ENCODE assay signal across 1 cellular context in the genomic region with DNA sequence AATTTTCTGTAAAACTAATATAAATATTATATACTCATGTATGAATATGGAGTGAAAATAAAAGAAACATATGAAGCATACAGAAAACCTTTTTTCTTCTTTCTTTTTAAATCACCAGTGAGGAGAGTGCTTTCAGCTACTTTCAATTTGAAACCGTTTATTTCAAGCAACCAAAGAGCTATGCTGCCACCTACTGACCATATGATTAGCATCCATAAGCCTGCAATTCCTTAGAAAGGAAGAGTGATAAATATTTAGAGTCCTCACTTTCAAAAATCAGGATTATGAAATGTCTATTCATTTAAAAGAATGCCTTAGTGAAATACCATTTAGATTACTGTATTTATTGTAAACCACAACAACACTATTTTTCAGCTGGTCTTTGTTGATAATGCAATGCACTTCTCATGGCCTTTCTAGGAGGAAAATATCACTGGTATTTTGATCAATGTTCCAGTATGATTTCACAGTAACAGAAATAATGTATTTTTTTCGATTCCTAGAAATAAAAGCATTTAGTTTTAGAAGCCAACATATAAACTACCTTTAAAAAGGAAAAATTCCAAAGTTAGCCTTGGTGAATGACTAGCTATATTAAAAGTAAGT.
A peak's percentile ranks its signal among the peaks of the same experiment; 100 is the strongest.
TF ChIP-seq lines count a peak whose summit lies in the region.

No MANE protein-coding gene starts in this region.

TF ChIP-seq in HepG2, 621 proteins besides CTCF, POLR2A, EP300 and RAD21 (continued from another document):
- TF ChIP-seq ZNF407 (CRISPR knock-in tag; IDR thresholded peaks at IDR 0.05; ENCODE audit: not compliant biosample characterization) (no peak), ZNF556 (CRISPR knock-in tag; IDR thresholded peaks at IDR 0.05; ENCODE audit: borderline replicate concordance) (no peak), KDM5B (CRISPR knock-in tag; IDR thresholded peaks at IDR 0.05; ENCODE audit: borderline replicate concordance) (no peak), ZNF17 (CRISPR knock-in tag; IDR thresholded peaks at IDR 0.05) (no peak), ZEB1 (IDR thresholded peaks at IDR 0.05; ENCODE audit: insufficient replicate concordance, low read depth) (no peak), NFYC (CRISPR knock-in tag; IDR thresholded peaks at IDR 0.05) (no peak), KDM4B (CRISPR knock-in tag; IDR thresholded peaks at IDR 0.05) (no peak), SRF (IDR thresholded peaks at IDR 0.05; ENCODE audit: low read depth, low read length) (no peak), SMC3 (IDR thresholded peaks at IDR 0.05; ENCODE audit: low read length) (peak; percentile 56), NFE2 (CRISPR knock-in tag; IDR thresholded peaks at IDR 0.05) (no peak), ZNF746 (CRISPR knock-in tag; IDR thresholded peaks at IDR 0.05) (no peak), ZNF224 (CRISPR knock-in tag; IDR thresholded peaks at IDR 0.05) (no peak), STAG1 (CRISPR knock-in tag; IDR thresholded peaks at IDR 0.05) (peak; percentile 84), ELF4 (CRISPR knock-in tag; IDR thresholded peaks at IDR 0.05; ENCODE audit: borderline replicate concordance) (no peak), ZNF138 (CRISPR knock-in tag; IDR thresholded peaks at IDR 0.05; ENCODE audit: low read depth) (no peak), MIXL1 (CRISPR knock-in tag; IDR thresholded peaks at IDR 0.05) (0 out of 2 replicates have a peak, but pooled peaks have one; percentile 21), NR3C1 (CRISPR knock-in tag; IDR thresholded peaks at IDR 0.05) (no peak), RNF2 (conservative IDR thresholded peaks at IDR 0.05; ENCODE audit: low read depth) (no peak), ZNF724P (CRISPR knock-in tag; IDR thresholded peaks at IDR 0.05; ENCODE audit: borderline replicate concordance) (no peak)
- TF ChIP-seq, protein P1, sequence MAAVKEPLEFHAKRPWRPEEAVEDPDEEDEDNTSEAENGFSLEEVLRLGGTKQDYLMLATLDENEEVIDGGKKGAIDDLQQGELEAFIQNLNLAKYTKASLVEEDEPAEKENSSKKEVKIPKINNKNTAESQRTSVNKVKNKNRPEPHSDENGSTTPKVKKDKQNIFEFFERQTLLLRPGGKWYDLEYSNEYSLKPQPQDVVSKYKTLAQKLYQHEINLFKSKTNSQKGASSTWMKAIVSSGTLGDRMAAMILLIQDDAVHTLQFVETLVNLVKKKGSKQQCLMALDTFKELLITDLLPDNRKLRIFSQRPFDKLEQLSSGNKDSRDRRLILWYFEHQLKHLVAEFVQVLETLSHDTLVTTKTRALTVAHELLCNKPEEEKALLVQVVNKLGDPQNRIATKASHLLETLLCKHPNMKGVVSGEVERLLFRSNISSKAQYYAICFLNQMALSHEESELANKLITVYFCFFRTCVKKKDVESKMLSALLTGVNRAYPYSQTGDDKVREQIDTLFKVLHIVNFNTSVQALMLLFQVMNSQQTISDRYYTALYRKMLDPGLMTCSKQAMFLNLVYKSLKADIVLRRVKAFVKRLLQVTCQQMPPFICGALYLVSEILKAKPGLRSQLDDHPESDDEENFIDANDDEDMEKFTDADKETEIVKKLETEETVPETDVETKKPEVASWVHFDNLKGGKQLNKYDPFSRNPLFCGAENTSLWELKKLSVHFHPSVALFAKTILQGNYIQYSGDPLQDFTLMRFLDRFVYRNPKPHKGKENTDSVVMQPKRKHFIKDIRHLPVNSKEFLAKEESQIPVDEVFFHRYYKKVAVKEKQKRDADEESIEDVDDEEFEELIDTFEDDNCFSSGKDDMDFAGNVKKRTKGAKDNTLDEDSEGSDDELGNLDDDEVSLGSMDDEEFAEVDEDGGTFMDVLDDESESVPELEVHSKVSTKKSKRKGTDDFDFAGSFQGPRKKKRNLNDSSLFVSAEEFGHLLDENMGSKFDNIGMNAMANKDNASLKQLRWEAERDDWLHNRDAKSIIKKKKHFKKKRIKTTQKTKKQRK (IDR thresholded peaks at IDR 0.05; ENCODE audit: low read length) = no peak
- TF ChIP-seq, protein P2, sequence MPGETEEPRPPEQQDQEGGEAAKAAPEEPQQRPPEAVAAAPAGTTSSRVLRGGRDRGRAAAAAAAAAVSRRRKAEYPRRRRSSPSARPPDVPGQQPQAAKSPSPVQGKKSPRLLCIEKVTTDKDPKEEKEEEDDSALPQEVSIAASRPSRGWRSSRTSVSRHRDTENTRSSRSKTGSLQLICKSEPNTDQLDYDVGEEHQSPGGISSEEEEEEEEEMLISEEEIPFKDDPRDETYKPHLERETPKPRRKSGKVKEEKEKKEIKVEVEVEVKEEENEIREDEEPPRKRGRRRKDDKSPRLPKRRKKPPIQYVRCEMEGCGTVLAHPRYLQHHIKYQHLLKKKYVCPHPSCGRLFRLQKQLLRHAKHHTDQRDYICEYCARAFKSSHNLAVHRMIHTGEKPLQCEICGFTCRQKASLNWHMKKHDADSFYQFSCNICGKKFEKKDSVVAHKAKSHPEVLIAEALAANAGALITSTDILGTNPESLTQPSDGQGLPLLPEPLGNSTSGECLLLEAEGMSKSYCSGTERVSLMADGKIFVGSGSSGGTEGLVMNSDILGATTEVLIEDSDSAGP (CRISPR knock-in tag; IDR thresholded peaks at IDR 0.05; ENCODE audit: borderline replicate concordance) = no peak
- TF ChIP-seq, protein P3, sequence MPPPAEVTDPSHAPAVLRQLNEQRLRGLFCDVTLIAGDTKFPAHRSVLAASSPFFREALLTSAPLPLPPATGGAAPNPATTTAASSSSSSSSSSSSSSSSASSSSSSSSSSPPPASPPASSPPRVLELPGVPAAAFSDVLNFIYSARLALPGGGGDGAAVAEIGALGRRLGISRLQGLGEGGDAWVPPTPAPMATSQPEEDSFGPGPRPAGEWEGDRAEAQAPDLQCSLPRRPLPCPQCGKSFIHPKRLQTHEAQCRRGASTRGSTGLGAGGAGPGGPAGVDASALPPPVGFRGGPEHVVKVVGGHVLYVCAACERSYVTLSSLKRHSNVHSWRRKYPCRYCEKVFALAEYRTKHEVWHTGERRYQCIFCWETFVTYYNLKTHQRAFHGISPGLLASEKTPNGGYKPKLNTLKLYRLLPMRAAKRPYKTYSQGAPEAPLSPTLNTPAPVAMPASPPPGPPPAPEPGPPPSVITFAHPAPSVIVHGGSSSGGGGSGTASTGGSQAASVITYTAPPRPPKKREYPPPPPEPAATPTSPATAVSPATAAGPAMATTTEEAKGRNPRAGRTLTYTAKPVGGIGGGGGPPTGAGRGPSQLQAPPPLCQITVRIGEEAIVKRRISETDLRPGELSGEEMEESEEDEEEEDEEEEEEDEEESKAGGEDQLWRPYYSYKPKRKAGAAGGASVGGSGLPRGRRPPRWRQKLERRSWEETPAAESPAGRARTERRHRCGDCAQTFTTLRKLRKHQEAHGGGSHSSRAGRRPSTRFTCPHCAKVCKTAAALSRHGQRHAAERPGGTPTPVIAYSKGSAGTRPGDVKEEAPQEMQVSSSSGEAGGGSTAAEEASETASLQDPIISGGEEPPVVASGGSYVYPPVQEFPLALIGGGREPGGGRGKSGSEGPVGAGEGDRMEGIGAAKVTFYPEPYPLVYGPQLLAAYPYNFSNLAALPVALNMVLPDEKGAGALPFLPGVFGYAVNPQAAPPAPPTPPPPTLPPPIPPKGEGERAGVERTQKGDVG (CRISPR knock-in tag; IDR thresholded peaks at IDR 0.05; ENCODE audit: borderline replicate concordance) = no peak
- TF ChIP-seq, protein P4, sequence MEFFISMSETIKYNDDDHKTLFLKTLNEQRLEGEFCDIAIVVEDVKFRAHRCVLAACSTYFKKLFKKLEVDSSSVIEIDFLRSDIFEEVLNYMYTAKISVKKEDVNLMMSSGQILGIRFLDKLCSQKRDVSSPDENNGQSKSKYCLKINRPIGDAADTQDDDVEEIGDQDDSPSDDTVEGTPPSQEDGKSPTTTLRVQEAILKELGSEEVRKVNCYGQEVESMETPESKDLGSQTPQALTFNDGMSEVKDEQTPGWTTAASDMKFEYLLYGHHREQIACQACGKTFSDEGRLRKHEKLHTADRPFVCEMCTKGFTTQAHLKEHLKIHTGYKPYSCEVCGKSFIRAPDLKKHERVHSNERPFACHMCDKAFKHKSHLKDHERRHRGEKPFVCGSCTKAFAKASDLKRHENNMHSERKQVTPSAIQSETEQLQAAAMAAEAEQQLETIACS (CRISPR knock-in tag; IDR thresholded peaks at IDR 0.05) = no peak
